Comparison of ENCODE assay signal across 34 cellular contexts in genomic region chr3:38811822-38812221, GRCh38. TPM values are rescaled to one million over a fixed set of nuclear protein-coding genes. Genes with fewer than 3 reads are reported as not detected.
"Had no signal": no experiment of that assay in that cellular context is flagged by ENCODE, and none has a peak within 500 bp of the region (broad histone marks: within the 10 kb centered on the region; RNA-seq: fewer than 3 reads in every experiment).

No MANE protein-coding gene starts in this region.

- H3K36me3 ChIP-seq: left ventricle myocardium inferior, ovary, prostate gland, sigmoid colon, spleen, suprapubic skin, thoracic aorta, tibial artery, upper lobe of right lung had no signal

- H3K27ac ChIP-seq: left ventricle myocardium inferior, ovary, prostate gland, sigmoid colon, spleen, suprapubic skin, thoracic aorta, tibial artery, upper lobe of right lung had no signal

- H3K4me3 ChIP-seq: left ventricle myocardium inferior, lung, ovary, prostate gland, sigmoid colon, spleen, suprapubic skin, thoracic aorta, tibial artery, upper lobe of right lung had no signal

- DNase-seq: hypothalamus; immature natural killer cell; kidney; left colon; left ventricle myocardium inferior; mesendoderm; naive thymus-derived CD4-positive, alpha-beta T cell; ovary; posterior cingulate gyrus; retina; right cardiac atrium; sigmoid colon; small intestine; spleen; stimulated activated CD4-positive, alpha-beta T cell treated with anti-CD3 and anti-CD28 coated beads, Interleukin-4, amount 100 ng/mL, for 24 hours; stimulated activated naive CD4-positive, alpha-beta T cell; tibial artery; trophoblast cell; upper lobe of right lung had no signal

- H3K27me3 ChIP-seq: ovary, sigmoid colon, tibial artery, upper lobe of right lung had no signal

- H3K9me3 ChIP-seq: left ventricle myocardium inferior, ovary, prostate gland, sigmoid colon, spleen, suprapubic skin, thoracic aorta, tibial artery, upper lobe of right lung had no signal

- H3K4me1 ChIP-seq: left ventricle myocardium inferior, prostate gland, sigmoid colon, suprapubic skin, tibial artery, upper lobe of right lung had no signal

- ATAC-seq: left colon; naive thymus-derived CD4-positive, alpha-beta T cell; natural killer cell treated with Interleukin-12 subunit alpha and Interleukin-12 subunit beta and Interleukin-15 and Interleukin-18, amount 100 ng/mL, for 72 hours; right cardiac atrium; stimulated activated effector memory CD8-positive, alpha-beta T cell treated with anti-CD3 and anti-CD28 coated beads, Interleukin-12 subunit alpha, Interleukin-12 subunit beta, amount 100 ng/mL, for 72 hours; upper lobe of right lung had no signal

- FAIRE-seq: islet of Langerhans, kidney, small intestine, urothelium cell line had no signal

RNA-seq across cellular contexts. Expression of gene SCN10A, which starts 4.2 kb away (rescaled TPM):
- total RNA-seq: kidney; left colon; lower leg skin; lung; mesothelial cell of epicardium; mononuclear cell; myocyte; naive thymus-derived CD4-positive, alpha-beta T cell; natural killer cell treated with Interleukin-12 subunit alpha and Interleukin-12 subunit beta and Interleukin-15 and Interleukin-18, amount 100 ng/mL, for 72 hours; omental fat pad; prostate gland; sigmoid colon; subcutaneous adipose tissue; suprapubic skin; thoracic aorta; upper lobe of right lung had no signal
- polyA plus RNA-seq: immature natural killer cell; lung; naive thymus-derived CD4-positive, alpha-beta T cell; neural cell; ovary; sigmoid colon; small intestine had no signal
